Comparison of ENCODE assay signal across 10 cellular contexts in the genomic region with DNA sequence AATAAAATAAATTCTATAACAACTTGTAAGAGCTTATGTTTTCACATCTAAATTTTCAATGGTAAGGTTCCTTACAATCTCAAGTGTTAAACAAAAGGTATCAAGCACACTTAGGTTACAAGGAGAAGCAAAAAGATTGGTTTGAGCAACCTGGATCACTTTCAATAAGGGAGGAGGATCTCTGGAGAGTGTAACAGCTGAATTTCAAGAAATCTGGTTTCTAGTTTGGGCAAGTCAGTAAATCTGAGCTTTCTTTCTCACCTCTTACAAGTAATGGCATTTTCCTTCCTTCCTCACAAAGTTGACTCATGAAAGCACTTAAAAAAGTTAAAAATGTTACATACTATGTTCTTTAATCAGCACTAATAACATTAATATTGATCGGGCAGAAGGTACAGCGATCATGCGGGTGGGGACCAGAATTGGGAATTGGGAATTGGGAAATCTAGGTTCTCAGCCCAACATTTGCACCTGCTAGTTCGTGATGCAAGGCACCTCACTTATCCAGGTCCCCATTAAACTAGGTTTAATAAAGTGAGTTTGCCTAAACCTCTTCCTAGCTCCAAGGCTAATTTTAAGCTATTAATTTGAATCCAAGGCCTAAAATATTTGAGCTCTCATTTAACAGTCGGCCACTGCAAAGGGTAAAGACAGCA. TPM values are rescaled to one million over a fixed set of nuclear protein-coding genes. Genes with fewer than 3 reads are reported as not detected.
DNase-seq lines count a peak whose midpoint lies in the region; ATAC-seq, FAIRE-seq and TF ChIP-seq lines count a peak whose summit lies in the region.
"Had no signal": no experiment of that assay in that cellular context is flagged by ENCODE, and none has a peak within 500 bp of the region (broad histone marks: within the 10 kb centered on the region; RNA-seq: fewer than 3 reads in every experiment).

No MANE protein-coding gene starts in this region.

- CTCF ChIA-PET in AG04450 (lab: Charles Lee): interaction anchor here (0.7 to 2.7 kb wide), 7 partner anchors 36 to 253 kb away, joined by 3 to 25 read pairs (median 4); no protein-coding TSS in a partner anchor
- CTCF ChIA-PET in K562 (lab: Yijun Ruan, JAX; ENCODE audit: low intra/inter-chr PET ratio): no interaction called here

- POLR2A ChIA-PET in AG04450 (lab: Yijun Ruan, JAX) (interaction anchor here (0.7 to 1.1 kb wide), 2 partner anchors 10 to 125 kb away, joined by 3 read pairs; no protein-coding TSS in a partner anchor), K562 (lab: Yijun Ruan, JAX) (interaction anchor here (0.6 to 2.3 kb wide), 6 partner anchors 9 to 119 kb away, joined by 3 to 10 read pairs (median 4); no protein-coding TSS in a partner anchor)

- peaks cover 78% of the 10 kb centered on the region for H3K79me2 ChIP-seq in K562 (ENCODE audit: control insufficient read depth, insufficient read depth, low read length)

- H3K4me2 ChIP-seq in K562 (ENCODE audit: insufficient read depth, low read length): peak overlapping the region; percentile 44

- TF ChIP-seq CTCF in AG04450 (IDR thresholded peaks at IDR 0.05; ENCODE audit: low read depth, low read length): no peak
- no peak for TF ChIP-seq CTCF in K562 (IDR thresholded peaks at IDR 0.05 in 2 of 3, conservative IDR thresholded peaks at IDR 0.05 in 1 of 3; ENCODE audit: insufficient read depth in 2 of 3, low read depth in 1 of 3, low read length in 3 of 3)

- BruUV-seq in K562 (replicated peaks; lab: Mats Ljungman, UMichigan): no TSS peak

- H3K36me3 ChIP-seq in HUES48 (ENCODE audit: control insufficient read depth, insufficient read depth, low read length) (peaks cover 23% of the 10 kb centered on the region), K562 (ENCODE audit: control insufficient read depth, insufficient read depth, low read length) (peaks cover 54% of the 10 kb centered on the region), mesodermal cell (ENCODE audit: control insufficient read depth, insufficient read depth, low read length) (peaks cover 37% of the 10 kb centered on the region)

- FAIRE-seq in K562 (lab: Jason Lieb, UNC): no peak
- FAIRE-seq: G401.6 had no signal

- 72% methylated on average over 5 of the region's 5 CpGs for WGBS in K562 (ENCODE audit: insufficient coverage, low coverage, missing lambda C conversion rate)
- 88 to 94% methylated on average over 1 to 3 of the region's 5 CpGs for WGBS in mesodermal cell (ENCODE audit: insufficient coverage in 2 of 2), 2 experiments

- H3K9me3 ChIP-seq in AG04450 (ENCODE audit: control insufficient read depth, insufficient read depth, low read length): no peaks in the 10 kb centered on the region
- no peaks in the 10 kb centered on the region for H3K9me3 ChIP-seq in HUES48 (ENCODE audit: control insufficient read depth, insufficient read depth, low read length)
- H3K9me3 ChIP-seq in K562 (replicated peaks; ENCODE audit: control insufficient read depth, insufficient read depth, low read depth, low read length): no peaks in the 10 kb centered on the region
- H3K9me3 ChIP-seq in mesodermal cell (ENCODE audit: control insufficient read depth, low read length): no peaks in the 10 kb centered on the region

- no peak for TF ChIP-seq EP300 in K562 (IDR thresholded peaks at IDR 0.05; ENCODE audit: low read length)

- TF ChIP-seq RAD21 in K562 (CRISPR knock-in tag; conservative IDR thresholded peaks at IDR 0.05 in 1 of 2, IDR thresholded peaks at IDR 0.05 in 1 of 2): no peak

- ATAC-seq in K562 (no peak), HG03025 (IDR thresholded peaks at IDR 0.05; ENCODE audit: low FRiP score, unreplicated experiment) (no peak)

- peaks cover 36% of the 10 kb centered on the region for H4K20me1 ChIP-seq in K562 (replicated peaks; ENCODE audit: control insufficient read depth, insufficient read depth, low read length)

- in situ Hi-C loops in K562 (cut with MboI): no loop called here

- intact Hi-C loops in K562 (cut with micrococcal nuclease): no loop called here

- H3K9ac ChIP-seq in HUES48 (ENCODE audit: low read depth, low read length) (0 out of 2 replicates have a peak overlapping the region, but pooled peaks have one; percentile 33), K562 (ENCODE audit: insufficient read depth in 1 of 2, low read depth in 2 of 2, low read length in 2 of 2) (peak overlapping the region; percentile 15 to 90; a peak in 3 of 4 replicates)

- H3K27ac ChIP-seq in AG04450 (ENCODE audit: low read depth, low read length): no peak overlapping the region
- H3K27ac ChIP-seq in HUES48 (ENCODE audit: low read depth, low read length): no peak overlapping the region
- H3K27ac ChIP-seq in K562 (ENCODE audit: extremely low read depth, low read depth, low read length): no peak overlapping the region
- H3K27ac ChIP-seq in mesodermal cell (ENCODE audit: low read depth, low read length, severe bottlenecking): no peak overlapping the region

- H3K4me1 ChIP-seq in HUES48 (ENCODE audit: control insufficient read depth, insufficient read depth, low read length) (peaks cover 42% of the 10 kb centered on the region), K562 (replicated peaks in 1 of 2; ENCODE audit: control insufficient read depth in 2 of 2, insufficient read depth in 2 of 2, low read length in 2 of 2) (peaks cover 13 to 27% of the 10 kb centered on the region in 2 experiments; a peak in 4 of 5 replicates), mesodermal cell (ENCODE audit: control insufficient read depth, insufficient read depth, low read length, poor library complexity, severe bottlenecking) (peaks cover 11% of the 10 kb centered on the region)

- H3K4me3 ChIP-seq in AG04450 (ENCODE audit: low read depth, low read length) (peak overlapping the region; percentile 23), HUES48 (ENCODE audit: low read depth, low read length) (peak overlapping the region; percentile 92), K562 (no peak overlapping the region; the same call in 1 of the 2 replicates), mesodermal cell (ENCODE audit: extremely low read depth, insufficient read depth, low read length, poor library complexity, severe bottlenecking) (peak overlapping the region; percentile 10)

- peak; percentile 45; the same call in 1 of the 2 replicates for TF ChIP-seq POLR2A in K562 (conservative IDR thresholded peaks at IDR 0.05)

- no peak for DNase-seq in AG04450 (ENCODE audit: low read depth, low spot score)
- DNase-seq in K562 (ENCODE audit: extremely low read depth in 1 of 4, low spot score in 3 of 4): no peak
- DNase-seq in mesenteric fat pad (ENCODE audit: low spot score): no peak
- no peak for DNase-seq in NCI-H2171 (lab: John Stamatoyannopoulos, UW)
- DNase-seq in cerebellar cortex (ENCODE audit: low spot score): no peak
- DNase-seq: NCI-H1092 treated with DMSO at 0.1 percent for 48 hours had no signal

- H2AFZ ChIP-seq in K562 (ENCODE audit: low read depth, low read length): no peak overlapping the region

- H3K9me1 ChIP-seq in K562 (ENCODE audit: control insufficient read depth, insufficient read depth, low read length): no peaks in the 10 kb centered on the region

- H3K27me3 ChIP-seq in AG04450 (ENCODE audit: control insufficient read depth, insufficient read depth, low read length) (no peaks in the 10 kb centered on the region), HUES48 (ENCODE audit: control insufficient read depth, insufficient read depth, low read length) (no peaks in the 10 kb centered on the region), K562 (ENCODE audit: control insufficient read depth in 2 of 2, insufficient read depth in 2 of 2, low read length in 2 of 2) (no peaks in the 10 kb centered on the region)

RNA-seq across cellular contexts. Expression of gene NUCKS1, which starts 3.1 kb away (rescaled TPM):
- polyA plus RNA-seq in AG04450 (2011; rRNA removed): 80.5 and 105 TPM in 2 replicates
- 102 and 165 TPM in 2 replicates for polyA minus RNA-seq in AG04450 (2011; rRNA and poly(A)+ RNA removed)
- 27.6 and 204 TPM in 2 replicates for total RNA-seq in K562 (2011; cell fraction: chromatin; rRNA removed; ENCODE audit: low replicate concordance)
- total RNA-seq in K562 (2011; cell fraction: nucleolus; rRNA removed): 10.8 and 27.2 TPM in 2 replicates
- 57.1 and 92.6 TPM in 2 replicates for total RNA-seq in K562 (2011; cell fraction: nucleoplasm; rRNA removed)
- total RNA-seq in K562 (2014; rRNA removed): 81.9 and 87.5 TPM in 2 replicates
- 232 and 280 TPM in 2 replicates for total RNA-seq in K562 (2014; rRNA removed; fragmentation: Illumina TruSeq; extraction: Trizol)
- total RNA-seq in K562 (2015; rRNA removed; fragmentation: Illumina TruSeq; extraction: Trizol): 236 and 244 TPM in 2 replicates
- 201 and 216 TPM in 2 replicates for total RNA-seq in K562 (2021)
- 117 and 149 TPM in 2 replicates for polyA plus RNA-seq in K562 (2011; rRNA removed)
- 32.1 and 83.7 TPM in 2 replicates for polyA plus RNA-seq in K562 (2011; cell fraction: cytosol; rRNA removed)
- 19.9 and 37.5 TPM in 2 replicates for polyA plus RNA-seq in K562 (2011; cell fraction: nucleus; rRNA removed)
- 80.3 and 120 TPM in 2 replicates for polyA plus RNA-seq in K562 (2012)
- polyA plus RNA-seq in K562 (2014; fragmentation: Illumina TruSeq; extraction: Trizol): 167 and 177 TPM in 2 replicates
- polyA plus RNA-seq in K562 (2014; fragmentation: Nextera tagmentation; extraction: Ambion mirVana): 10 to 100 TPM; 66.7 to 83.4 TPM
- polyA plus RNA-seq in K562 (2014; rRNA removed): 94.4 and 95.1 TPM in 2 replicates
- polyA minus RNA-seq in K562 (2011; rRNA and poly(A)+ RNA removed): 303 and 322 TPM in 2 replicates
- 85.8 and 115 TPM in 2 replicates for polyA minus RNA-seq in K562 (2011; cell fraction: cytosol; rRNA and poly(A)+ RNA removed)
- polyA minus RNA-seq in K562 (2011; cell fraction: nucleus; rRNA and poly(A)+ RNA removed): 23.7 and 70.9 TPM in 2 replicates
- polyA plus RNA-seq in mesodermal cell (2013, experiment 1 of 2): 183 TPM
- polyA plus RNA-seq in mesodermal cell (2013, experiment 2 of 2): 218 TPM
- 102 TPM for total RNA-seq in mesenteric fat pad

RNA-seq across cellular contexts. Expression of gene RAB29, which starts 28.4 kb away (rescaled TPM):
- 13.8 and 14.6 TPM in 2 replicates for polyA plus RNA-seq in AG04450 (2011; rRNA removed)
- 8.4 and 8.7 TPM in 2 replicates for polyA minus RNA-seq in AG04450 (2011; rRNA and poly(A)+ RNA removed)
- total RNA-seq in K562 (2011; cell fraction: chromatin; rRNA removed; ENCODE audit: low replicate concordance): 9.7 and 12.5 TPM in 2 replicates
- 7.2 and 7.7 TPM in 2 replicates for total RNA-seq in K562 (2011; cell fraction: nucleolus; rRNA removed)
- 8.9 and 11.8 TPM in 2 replicates for total RNA-seq in K562 (2011; cell fraction: nucleoplasm; rRNA removed)
- 6.9 and 7.7 TPM in 2 replicates for total RNA-seq in K562 (2014; rRNA removed)
- total RNA-seq in K562 (2014; rRNA removed; fragmentation: Illumina TruSeq; extraction: Trizol): 8.5 and 10.2 TPM in 2 replicates
- total RNA-seq in K562 (2015; rRNA removed; fragmentation: Illumina TruSeq; extraction: Trizol): 9.9 and 11.5 TPM in 2 replicates
- 7.8 and 8.0 TPM in 2 replicates for total RNA-seq in K562 (2021)
- polyA plus RNA-seq in K562 (2011; rRNA removed): 9.9 and 17.6 TPM in 2 replicates
- 11.0 and 14.5 TPM in 2 replicates for polyA plus RNA-seq in K562 (2011; cell fraction: cytosol; rRNA removed)
- polyA plus RNA-seq in K562 (2011; cell fraction: nucleus; rRNA removed): 7.4 and 13.4 TPM in 2 replicates
- polyA plus RNA-seq in K562 (2012): 11.1 and 11.3 TPM in 2 replicates
- 11.1 and 13.9 TPM in 2 replicates for polyA plus RNA-seq in K562 (2014; fragmentation: Illumina TruSeq; extraction: Trizol)
- polyA plus RNA-seq in K562 (2014; fragmentation: Nextera tagmentation; extraction: Ambion mirVana): 1 to 10 TPM; 6.3 to 7.5 TPM
- 7.2 and 10.8 TPM in 2 replicates for polyA plus RNA-seq in K562 (2014; rRNA removed)
- polyA minus RNA-seq in K562 (2011; rRNA and poly(A)+ RNA removed): 6.1 and 11.9 TPM in 2 replicates
- polyA minus RNA-seq in K562 (2011; cell fraction: cytosol; rRNA and poly(A)+ RNA removed): 3.5 and 7.2 TPM in 2 replicates
- 4.1 and 4.8 TPM in 2 replicates for polyA minus RNA-seq in K562 (2011; cell fraction: nucleus; rRNA and poly(A)+ RNA removed)
- 6.9 TPM for polyA plus RNA-seq in mesodermal cell (2013, experiment 1 of 2)
- polyA plus RNA-seq in mesodermal cell (2013, experiment 2 of 2): 7.6 TPM
- 37.3 TPM for total RNA-seq in mesenteric fat pad
